ENCODE assay signal across 16 cellular contexts in the genomic region with DNA sequence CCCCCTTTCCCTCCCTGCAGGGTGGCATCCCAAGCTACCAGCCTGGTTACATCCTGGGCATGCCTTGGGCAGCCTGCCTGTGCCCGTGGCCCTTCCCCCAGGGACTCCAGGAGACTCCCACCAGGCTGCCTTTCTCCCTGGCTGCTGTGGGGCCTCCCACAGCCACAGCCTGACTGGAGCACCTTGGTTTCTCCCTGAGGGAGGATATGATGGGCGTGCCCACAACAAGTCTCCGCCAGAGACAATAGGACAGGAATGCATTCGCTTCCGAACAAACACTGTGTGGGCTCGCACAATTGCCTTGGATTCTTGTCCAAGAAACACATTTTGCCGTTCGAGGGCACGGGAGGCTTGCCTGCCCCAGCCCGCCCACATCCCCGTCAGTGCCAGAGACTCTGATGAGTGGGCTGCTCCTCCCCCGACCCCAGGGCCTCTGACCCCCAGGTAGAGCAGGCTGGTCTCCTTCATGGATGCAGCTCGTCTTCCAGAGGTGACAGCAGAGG.
DNase-seq lines count a peak whose midpoint lies in the region; ATAC-seq and TF ChIP-seq lines count a peak whose summit lies in the region.
"Had no signal": no experiment of that assay in that cellular context is flagged by ENCODE, and none has a peak within 500 bp of the region (broad histone marks: within the 10 kb centered on the region; RNA-seq: fewer than 3 reads in every experiment).

No MANE protein-coding gene starts in this region.

- BruUV-seq in IMR-90 (replicated peaks; lab: Mats Ljungman, UMichigan) (no TSS peak), PC-3 (replicated peaks; lab: Mats Ljungman, UMichigan) (no TSS peak)

- no peak for TF ChIP-seq CTCF in IMR-90 (conservative IDR thresholded peaks at IDR 0.05; ENCODE audit: low read depth, low read length)
- no peak for TF ChIP-seq CTCF in astrocyte of the spinal cord (IDR thresholded peaks at IDR 0.05; ENCODE audit: low read depth, low read length)
- no peak for TF ChIP-seq CTCF in gastrocnemius medialis (IDR thresholded peaks at IDR 0.05 in 4 of 5, conservative IDR thresholded peaks at IDR 0.05 in 1 of 5)
- TF ChIP-seq CTCF in PC-3 (conservative IDR thresholded peaks at IDR 0.05; ENCODE audit: low read depth, low read length), result no peak

- no peak overlapping the region for H2BK120ac ChIP-seq in IMR-90 (ENCODE audit: low read depth, low read length)

- WGBS in IMR-90 (ENCODE audit: extremely low coverage in 2 of 2, insufficient read length in 1 of 2), 2 experiments, result 89% methylated on average over 9 of the region's 13 CpGs; no CpG with 5 or more reads in 1 of the 2 experiments
- WGBS in right cardiac atrium, result 65% methylated on average over 13 of the region's 13 CpGs

- no peak for TF ChIP-seq POLR2A in IMR-90 (IDR thresholded peaks at IDR 0.05; ENCODE audit: low read depth, low read length)
- TF ChIP-seq POLR2A in gastrocnemius medialis (IDR thresholded peaks at IDR 0.05), result no peak

- no peak overlapping the region for H4K5ac ChIP-seq in IMR-90 (ENCODE audit: low read depth, low read length)

- peaks cover 11% of the 10 kb centered on the region; the same call in 1 of the 2 replicates for H3K36me3 ChIP-seq in IMR-90 (ENCODE audit: control insufficient read depth, insufficient read depth, low read length)
- no peaks in the 10 kb centered on the region for H3K36me3 ChIP-seq in gastrocnemius medialis
- no peaks in the 10 kb centered on the region for H3K36me3 ChIP-seq in PC-3 (ENCODE audit: low read depth, low read length)
- H3K36me3 ChIP-seq: ovary had no signal

- H4K91ac ChIP-seq in IMR-90 (ENCODE audit: insufficient read depth, low read depth, low read length), result no peak overlapping the region

- H3K4me1 ChIP-seq in IMR-90 (ENCODE audit: control insufficient read depth, insufficient read depth, low read length) (peaks cover 6% of the 10 kb centered on the region; the same call in 1 of the 2 replicates), right cardiac atrium (ENCODE audit: control insufficient read depth, insufficient read depth, low read length) (peaks cover 27% of the 10 kb centered on the region), gastrocnemius medialis (peaks cover 11 to 15% of the 10 kb centered on the region in 2 donors), PC-3 (ENCODE audit: insufficient read depth, low read length) (no peaks in the 10 kb centered on the region)

- DNase-seq in IMR-90 (no peak), astrocyte of the spinal cord (ENCODE audit: low read depth, low spot score) (peak; percentile 54), right cardiac atrium (peak; percentile 65 to 84 (median 82)), gastrocnemius medialis (no peak), retina (no peak), HT-29 (ENCODE audit: low spot score) (no peak), PC-3 (no peak), mucosa of gallbladder (ENCODE audit: low spot score) (no peak)
- DNase-seq: activated CD4-positive, alpha-beta T cell treated with anti-CD3 and anti-CD28 coated beads, Interleukin-2, amount 10 ng/mL, durations not matched to agents 24 days and 14 days; CD4-positive, CD25-positive, alpha-beta regulatory T cell; foreskin fibroblast; ovary; stimulated activated CD4-positive, alpha-beta T cell treated with anti-CD3 and anti-CD28 coated beads, Interleukin-2, amount 100 ng/mL, for 24 hours; stimulated activated naive CD4-positive, alpha-beta T cell treated with Interleukin-2 at 50 U/mL for 16 hours had no signal

- no peak overlapping the region for H3K18ac ChIP-seq in IMR-90 (ENCODE audit: low read depth, low read length)

- H3K79me1 ChIP-seq in IMR-90 (ENCODE audit: low read depth in 1 of 2, low read length in 2 of 2), result peaks cover 24 to 63% of the 10 kb centered on the region in 2 experiments

- no peaks in the 10 kb centered on the region for H3F3A ChIP-seq in PC-3 (ENCODE audit: low read length, unreplicated experiment)

- H3K23ac ChIP-seq in IMR-90 (ENCODE audit: low read depth, low read length), result no peak overlapping the region

- no peak overlapping the region for H4K8ac ChIP-seq in IMR-90 (ENCODE audit: low read depth in 2 of 2, low read length in 2 of 2)

- intact Hi-C loops in IMR-90 (cut with micrococcal nuclease), result no loop called here
- intact Hi-C loops in right cardiac atrium (cut with DNase I), result loop anchor here in 1 of 4 donors (10.0 kb wide), 1 partner anchor 64 kb away; no protein-coding TSS in a partner anchor
- intact Hi-C loops in gastrocnemius medialis (cut with DNase I; ENCODE audit: low total_unique reads), result no loop called here
- intact Hi-C loops in PC-3 (cut with micrococcal nuclease), result no loop called here

- peaks cover 12% of the 10 kb centered on the region for H3K9me1 ChIP-seq in IMR-90 (ENCODE audit: insufficient read depth, low read length)

- no peak overlapping the region for H2BK20ac ChIP-seq in IMR-90 (ENCODE audit: low read depth, low read length)

- H2BK5ac ChIP-seq in IMR-90 (ENCODE audit: low read depth, low read length, poor library complexity, severe bottlenecking), result no peak overlapping the region

- H3K9me3 ChIP-seq in IMR-90 (ENCODE audit: control insufficient read depth, insufficient read depth, low read length), result no peaks in the 10 kb centered on the region
- H3K9me3 ChIP-seq in right cardiac atrium (ENCODE audit: control insufficient read depth, low read length), result no peaks in the 10 kb centered on the region
- H3K9me3 ChIP-seq in gastrocnemius medialis, result no peaks in the 10 kb centered on the region
- no peaks in the 10 kb centered on the region for H3K9me3 ChIP-seq in PC-3 (ENCODE audit: low read length)
- H3K9me3 ChIP-seq: ovary had no signal

- H2BK15ac ChIP-seq in IMR-90 (ENCODE audit: low read depth, low read length), result no peak overlapping the region

- peak overlapping the region; percentile 35 for H2AK5ac ChIP-seq in IMR-90 (ENCODE audit: low read depth, low read length)

- H3K4ac ChIP-seq in IMR-90 (ENCODE audit: low read depth, low read length), result no peak overlapping the region

- H3K14ac ChIP-seq in IMR-90 (replicated peaks; ENCODE audit: low read depth, low read length), result no peak overlapping the region

- H2AK9ac ChIP-seq in IMR-90 (replicated peaks; ENCODE audit: low read depth, low read length, poor library complexity), result peak overlapping the region; percentile 23

- no peak overlapping the region for H3K27ac ChIP-seq in IMR-90 (ENCODE audit: insufficient read depth, low read length)
- peak overlapping the region; percentile 76 for H3K27ac ChIP-seq in right cardiac atrium (ENCODE audit: low read length)
- peak overlapping the region in 3 of 4 donors; percentile 38 to 49 (median 48) for H3K27ac ChIP-seq in gastrocnemius medialis
- no peak overlapping the region for H3K27ac ChIP-seq in PC-3 (ENCODE audit: low read length)
- H3K27ac ChIP-seq: HL-60, ovary had no signal

- no peaks in the 10 kb centered on the region for H3K79me2 ChIP-seq in PC-3 (ENCODE audit: low read length)

- H3K4me3 ChIP-seq in IMR-90 (ENCODE audit: insufficient read depth, low read depth, low read length) (no peak overlapping the region), astrocyte of the spinal cord (ENCODE audit: low read depth, low read length) (no peak overlapping the region), right cardiac atrium (ENCODE audit: low read length) (no peak overlapping the region), gastrocnemius medialis (no peak overlapping the region), PC-3 (ENCODE audit: low read length) (no peak overlapping the region)
- H3K4me3 ChIP-seq: ovary had no signal

- POLR2A ChIA-PET in IMR-90 (lab: Charles Lee; ENCODE audit: unreplicated experiment), result interaction anchor here (1.0 kb wide), 1 partner anchor 10 kb away, joined by 14 read pairs; no protein-coding TSS in a partner anchor
- POLR2A ChIA-PET in PC-3 (lab: Charles Lee; ENCODE audit: unreplicated experiment), result no interaction called here

- TF ChIP-seq RAD21 in IMR-90 (IDR thresholded peaks at IDR 0.05; ENCODE audit: low read length), result no peak

- H2AFZ ChIP-seq in IMR-90 (replicated peaks; ENCODE audit: low read length, poor library complexity) (peak overlapping the region; percentile 13), PC-3 (ENCODE audit: low read length) (no peak overlapping the region)

- no peak overlapping the region for H3K56ac ChIP-seq in IMR-90 (ENCODE audit: extremely low read depth, insufficient read depth, low read length)

- no peaks in the 10 kb centered on the region for H3K9me2 ChIP-seq in PC-3 (replicated peaks; ENCODE audit: low read length)

- H3K9ac ChIP-seq in IMR-90 (ENCODE audit: low read depth, low read length), result no peak overlapping the region
- no peak overlapping the region for H3K9ac ChIP-seq in PC-3 (ENCODE audit: low read length)

- H3K27me3 ChIP-seq in IMR-90 (ENCODE audit: control insufficient read depth, insufficient read depth, low read length) (no peaks in the 10 kb centered on the region), right cardiac atrium (ENCODE audit: control insufficient read depth, insufficient read depth) (no peaks in the 10 kb centered on the region), gastrocnemius medialis (no peaks in the 10 kb centered on the region), PC-3 (ENCODE audit: low read length) (no peaks in the 10 kb centered on the region)
- H3K27me3 ChIP-seq: ovary had no signal

- dilution Hi-C loops in IMR-90 (cut with HindIII; ENCODE audit: low sequenced_read_pairs, unreplicated experiment), result no loop called here

- in situ Hi-C loops in IMR-90 (cut with MboI; ENCODE audit: low sequenced_read_pairs) (no loop called here), astrocyte of the spinal cord (cut with HindIII; ENCODE audit: low sequenced_read_pairs) (no loop called here), gastrocnemius medialis (cut with MboI; ENCODE audit: low sequenced_read_pairs in 4 of 4) (no loop called here)

- CTCF ChIA-PET in IMR-90 (lab: Yijun Ruan, JAX), result no interaction called here
- CTCF ChIA-PET in PC-3 (lab: Charles Lee), result no interaction called here

- ATAC-seq in IMR-90 (ENCODE audit: low read depth), result no peak
- peak; percentile 48 to 82 for ATAC-seq in right cardiac atrium
- peak; percentile 58 to 70 for ATAC-seq in gastrocnemius medialis
- no peak for ATAC-seq in PC-3
- ATAC-seq: activated T-helper 17 cell treated with anti-CD3 and anti-CD28 coated beads, Interleukin-2, amount 50 U/mL, for 72 hours had no signal

- H4K20me1 ChIP-seq in IMR-90 (ENCODE audit: insufficient read depth, low read length) (peaks cover 13% of the 10 kb centered on the region), PC-3 (ENCODE audit: low read length) (no peaks in the 10 kb centered on the region)

- H3K4me2 ChIP-seq in IMR-90 (ENCODE audit: low read depth, low read length), result no peak overlapping the region
- no peak overlapping the region for H3K4me2 ChIP-seq in PC-3 (ENCODE audit: low read length)

TF ChIP-seq in IMR-90, 13 proteins besides CTCF, POLR2A, EP300 and RAD21 (continues in another document):
- TF ChIP-seq, protein P1, sequence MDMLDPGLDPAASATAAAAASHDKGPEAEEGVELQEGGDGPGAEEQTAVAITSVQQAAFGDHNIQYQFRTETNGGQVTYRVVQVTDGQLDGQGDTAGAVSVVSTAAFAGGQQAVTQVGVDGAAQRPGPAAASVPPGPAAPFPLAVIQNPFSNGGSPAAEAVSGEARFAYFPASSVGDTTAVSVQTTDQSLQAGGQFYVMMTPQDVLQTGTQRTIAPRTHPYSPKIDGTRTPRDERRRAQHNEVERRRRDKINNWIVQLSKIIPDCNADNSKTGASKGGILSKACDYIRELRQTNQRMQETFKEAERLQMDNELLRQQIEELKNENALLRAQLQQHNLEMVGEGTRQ (IDR thresholded peaks at IDR 0.05; ENCODE audit: low read depth, low read length), result no peak
- no peak for TF ChIP-seq MXI1 (IDR thresholded peaks at IDR 0.05; ENCODE audit: borderline replicate concordance, low read depth, low read length)

Comparison
In these comparisons a context has a peak if more than half of its experiments do, and no peak if none do; other contexts are left out.
1. ATAC-seq: peak in right cardiac atrium (2 of 2) and gastrocnemius medialis (2 of 2); none in IMR-90 (single experiment) and PC-3 (single experiment).
2. DNase-seq: peak in astrocyte of the spinal cord (single experiment) and right cardiac atrium (3 of 3); none in IMR-90 (single experiment), gastrocnemius medialis (0 of 2), retina (single experiment), HT-29 (single experiment), PC-3 (single experiment) and mucosa of gallbladder (single experiment).
3. H3K27ac ChIP-seq: peak in right cardiac atrium (single experiment) and gastrocnemius medialis (3 of 4); none in IMR-90 (single experiment) and PC-3 (single experiment).